8 cellular contexts compared by ENCODE assay signal in genomic region chr5:177113566-177114424, GRCh38. TPM values are rescaled to one million over a fixed set of nuclear protein-coding genes. Genes with fewer than 3 reads are reported as not detected.
DNase-seq lines count a peak whose midpoint lies in the region; ATAC-seq and TF ChIP-seq lines count a peak whose summit lies in the region.

No MANE protein-coding gene starts in this region.

- peaks cover 2% of the 10 kb centered on the region for H3K4me1 ChIP-seq in Karpas-422 (ENCODE audit: low read length)
- peaks cover 5% of the 10 kb centered on the region for H3K4me1 ChIP-seq in SJSA1 (replicated peaks)
- no peaks in the 10 kb centered on the region for H3K4me1 ChIP-seq in foreskin keratinocyte
- peaks cover 9% of the 10 kb centered on the region for H3K4me1 ChIP-seq in osteoblast (ENCODE audit: insufficient read depth, low read length)
- peaks cover 0 to 17% of the 10 kb centered on the region in 2 donors for H3K4me1 ChIP-seq in thyroid gland

- H3K4me3 ChIP-seq in Karpas-422 (ENCODE audit: low read length) (no peak overlapping the region), SJSA1 (no peak overlapping the region), osteoblast (ENCODE audit: insufficient read depth, low read length) (no peak overlapping the region), thyroid gland (replicated peaks in 1 of 3) (no peak overlapping the region)

- ATAC-seq in foreskin keratinocyte: peak; percentile 54

- H3K27me3 ChIP-seq in Karpas-422 (ENCODE audit: low read length): no peaks in the 10 kb centered on the region
- no peaks in the 10 kb centered on the region for H3K27me3 ChIP-seq in SJSA1 (replicated peaks)
- H3K27me3 ChIP-seq in foreskin keratinocyte: no peaks in the 10 kb centered on the region
- no peaks in the 10 kb centered on the region for H3K27me3 ChIP-seq in osteoblast (ENCODE audit: insufficient read depth, low read length)
- no peaks in the 10 kb centered on the region for H3K27me3 ChIP-seq in thyroid gland

- DNase-seq in NCI-H2081 (lab: John Stamatoyannopoulos, UW): peak; percentile 56 to 59
- DNase-seq in NCI-H2081 treated with DMSO at 0.1 percent for 48 hours (lab: John Stamatoyannopoulos, UW): no peak
- DNase-seq in Karpas-422: peak; percentile 89
- peak; percentile 78 to 82 for DNase-seq in SJSA1 (ENCODE audit: low read depth in 1 of 2, low spot score in 2 of 2)
- peak; percentile 67 for DNase-seq in activated gamma-delta T cell treated with anti-CD3 and anti-CD28 coated beads, Interleukin-2, amount 50 U/mL, for 16 hours (ENCODE audit: low read depth)
- peak; percentile 14 to 53 for DNase-seq in foreskin keratinocyte
- peak; percentile 99 for DNase-seq in osteoblast (ENCODE audit: insufficient read length, low spot score, missing footprints)
- peak; percentile 74 to 80 for DNase-seq in thyroid gland

- no peak overlapping the region for H3K27ac ChIP-seq in Karpas-422 (ENCODE audit: low read length)
- H3K27ac ChIP-seq in SJSA1: no peak overlapping the region
- H3K27ac ChIP-seq in foreskin keratinocyte: no peak overlapping the region
- no peak overlapping the region for H3K27ac ChIP-seq in osteoblast (ENCODE audit: low read depth, low read length)
- no peak overlapping the region for H3K27ac ChIP-seq in thyroid gland

- H3K9ac ChIP-seq in Karpas-422 (ENCODE audit: low read length): no peak overlapping the region

- TF ChIP-seq CTCF in foreskin keratinocyte (conservative IDR thresholded peaks at IDR 0.05): peak; percentile 99
- peak; percentile 99 for TF ChIP-seq CTCF in osteoblast (IDR thresholded peaks at IDR 0.05; ENCODE audit: extremely low read depth, low read depth, low read length)
- peak; percentile 98 to 99 (median 99) for TF ChIP-seq CTCF in thyroid gland (IDR thresholded peaks at IDR 0.05)

- H3K36me3 ChIP-seq in Karpas-422 (ENCODE audit: insufficient read depth, low read length) (no peaks in the 10 kb centered on the region), SJSA1 (no peaks in the 10 kb centered on the region), osteoblast (ENCODE audit: insufficient read depth, low read length) (no peaks in the 10 kb centered on the region), thyroid gland (no peaks in the 10 kb centered on the region)

- H3K9me3 ChIP-seq in Karpas-422 (ENCODE audit: low read length): no peaks in the 10 kb centered on the region
- H3K9me3 ChIP-seq in SJSA1 (replicated peaks): no peaks in the 10 kb centered on the region
- no peaks in the 10 kb centered on the region for H3K9me3 ChIP-seq in osteoblast (ENCODE audit: low read depth, low read length)
- H3K9me3 ChIP-seq in thyroid gland: no peaks in the 10 kb centered on the region

- 19 to 29% methylated on average over 6 to 13 of the region's 14 CpGs for WGBS in thyroid gland, 2 donors

- no peak overlapping the region for H3K4me2 ChIP-seq in Karpas-422 (ENCODE audit: low read depth, low read length, poor library complexity, severe bottlenecking)
- H3K4me2 ChIP-seq in osteoblast (ENCODE audit: insufficient read depth, low read length): peak overlapping the region; percentile 72

- H4K20me1 ChIP-seq in Karpas-422 (ENCODE audit: insufficient read depth, low read depth, low read length): no peaks in the 10 kb centered on the region
- H4K20me1 ChIP-seq in osteoblast (ENCODE audit: insufficient read depth, low read length): no peaks in the 10 kb centered on the region

- TF ChIP-seq POLR2A in thyroid gland (IDR thresholded peaks at IDR 0.05): no peak

- no peaks in the 10 kb centered on the region for H3K9me2 ChIP-seq in Karpas-422 (replicated peaks; ENCODE audit: insufficient read depth, low read length)

- no peaks in the 10 kb centered on the region for H3K79me2 ChIP-seq in Karpas-422 (ENCODE audit: low read length)
- no peaks in the 10 kb centered on the region for H3K79me2 ChIP-seq in osteoblast (ENCODE audit: insufficient read depth, low read length)

- intact Hi-C loops in thyroid gland (cut with DNase I): loop anchor here (5.0 to 10.0 kb wide), 3 partner anchors 131 to 391 kb away; partner anchors contain the start of gene DOK3

- no peak overlapping the region for H2AFZ ChIP-seq in Karpas-422 (ENCODE audit: low read length)
- H2AFZ ChIP-seq in osteoblast (ENCODE audit: low read length): peak overlapping the region; percentile 94

RNA-seq across cellular contexts. Expression of gene NSD1, which starts 19.8 kb away (rescaled TPM):
- 70.9 and 76.5 TPM in 2 replicates for total RNA-seq in Karpas-422 (2014; rRNA removed; shearing (Covaris generic); ENCODE audit: low replicate concordance)
- 41.4 and 47.7 TPM in 2 replicates for total RNA-seq in SJSA1 (2014; rRNA removed; shearing (Covaris generic))
- total RNA-seq in foreskin keratinocyte: 37.7 and 38.2 TPM in 2 replicates
- polyA plus RNA-seq in foreskin keratinocyte: 5.4 and 5.7 TPM in 2 replicates
- 48.6 and 53.2 TPM in 2 replicates for total RNA-seq in osteoblast
- 100 to 1,000 TPM in 1 of 4 donors, 10 to 100 TPM in 3; 61.9 to 114 (median 73.9) TPM for total RNA-seq in thyroid gland

RNA-seq across cellular contexts. Expression of gene FGFR4, which starts 27.1 kb away (rescaled TPM):
- 2.4 and 3.6 TPM in 2 replicates for total RNA-seq in Karpas-422 (2014; rRNA removed; shearing (Covaris generic); ENCODE audit: low replicate concordance)
- 1.3 and 4.1 TPM in 2 replicates for total RNA-seq in SJSA1 (2014; rRNA removed; shearing (Covaris generic))
- total RNA-seq in foreskin keratinocyte (5.5 and 8.3 TPM in 2 replicates), osteoblast (0.29 and 1.1 TPM in 2 replicates), thyroid gland (1 to 10 TPM in 2 of 4 donors, under 1 TPM in 1, not detected in 1; 0.49 to 1.2 (median 1.1) TPM)
- 4.6 and 6.4 TPM in 2 replicates for polyA plus RNA-seq in foreskin keratinocyte
